ENCODE assay signal across 10 cellular contexts in the genomic region with DNA sequence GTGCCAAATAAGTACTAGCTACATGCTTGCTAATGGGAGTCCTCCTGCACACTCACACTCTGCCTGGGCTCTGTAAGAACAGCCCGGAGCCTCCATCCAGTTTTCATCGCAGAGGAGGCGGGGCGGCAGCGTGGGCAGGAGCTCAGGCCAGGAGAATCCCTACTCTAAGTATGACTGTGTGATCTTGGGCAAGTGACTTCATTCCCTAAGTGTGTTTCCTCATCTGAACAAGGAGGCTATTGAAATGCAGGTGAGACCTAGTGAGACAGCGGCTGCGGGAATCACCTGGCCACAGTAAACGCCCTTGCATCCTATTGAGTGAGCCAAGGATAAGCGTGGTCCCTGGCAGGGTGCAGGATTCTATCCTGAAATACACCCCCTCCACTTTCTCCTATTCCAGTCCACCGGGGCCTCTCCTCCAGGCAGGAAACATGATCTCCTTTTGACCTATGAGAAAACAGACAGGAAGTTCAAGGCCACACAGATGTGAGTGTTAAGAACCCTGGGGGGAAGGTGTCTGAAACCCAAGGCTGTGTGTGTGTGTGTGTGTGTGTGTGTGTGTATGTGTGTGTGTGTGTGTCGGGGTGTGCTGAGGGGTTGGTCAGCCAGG. TPM values are rescaled to one million over a fixed set of nuclear protein-coding genes. Genes with fewer than 3 reads are reported as not detected.
DNase-seq lines count a peak whose midpoint lies in the region; ATAC-seq, FAIRE-seq and TF ChIP-seq lines count a peak whose summit lies in the region.
"Had no signal": no experiment of that assay in that cellular context is flagged by ENCODE, and none has a peak within 500 bp of the region (broad histone marks: within the 10 kb centered on the region; RNA-seq: fewer than 3 reads in every experiment).

No MANE protein-coding gene starts in this region.

- no peaks in the 10 kb centered on the region for H3K36me3 ChIP-seq in RWPE2 (ENCODE audit: low read depth)
- H3K36me3 ChIP-seq: heart left ventricle had no signal

- peaks cover 48% of the 10 kb centered on the region for H3K4me1 Mint-ChIP-seq in HFFc6 (ENCODE audit: low read depth)

- no peak overlapping the region for H3K27ac ChIP-seq in A549
- H3K27ac ChIP-seq in RWPE2 (ENCODE audit: poor library complexity, severe bottlenecking): peak overlapping the region; percentile 55
- H3K27ac ChIP-seq: heart left ventricle had no signal

- POLR2A ChIA-PET in A549 (lab: Yijun Ruan, JAX): interaction anchor here (0.6 to 1.0 kb wide), 3 partner anchors 40 to 160 kb away, joined by 3 read pairs; a partner anchor contains a TSS

- H3K4me3 ChIP-seq in A549: no peak overlapping the region
- H3K4me3 ChIP-seq in RWPE2 (ENCODE audit: severe bottlenecking): no peak overlapping the region
- H3K4me3 ChIP-seq in fibroblast of villous mesenchyme (ENCODE audit: low read depth, low read length): no peak overlapping the region
- H3K4me3 ChIP-seq: heart left ventricle had no signal

- H3K4me1 ChIP-seq in A549 (peaks cover 10% of the 10 kb centered on the region), RWPE2 (ENCODE audit: insufficient read depth, poor library complexity, severe bottlenecking) (peaks cover 13% of the 10 kb centered on the region)

- no peak for TF ChIP-seq CTCF in A549 (IDR thresholded peaks at IDR 0.05)
- TF ChIP-seq CTCF in RWPE2 (IDR thresholded peaks at IDR 0.05; ENCODE audit: poor library complexity, severe bottlenecking): no peak
- no peak for TF ChIP-seq CTCF in fibroblast of villous mesenchyme (IDR thresholded peaks at IDR 0.05; ENCODE audit: insufficient read depth, low read depth, low read length)
- TF ChIP-seq CTCF in HFFc6 (IDR thresholded peaks at IDR 0.05): no peak

- H3K9me3 Mint-ChIP-seq in HFFc6: no peaks in the 10 kb centered on the region

- TF ChIP-seq EP300 in A549 (IDR thresholded peaks at IDR 0.05): no peak

- H3K27ac Mint-ChIP-seq in HFFc6: no peak overlapping the region

- no peak for TF ChIP-seq POLR2A in A549 (IDR thresholded peaks at IDR 0.05; ENCODE audit: low read length)
- TF ChIP-seq POLR2A in GM12891 (IDR thresholded peaks at IDR 0.05; ENCODE audit: low read depth, low read length): no peak

- ATAC-seq in A549: peak; percentile 17 to 58; a peak in 3 of 6 replicates
- ATAC-seq in RWPE2 (ENCODE audit: low read depth): peak; percentile 95
- no peak for ATAC-seq in HG03378 (IDR thresholded peaks at IDR 0.05; ENCODE audit: unreplicated experiment)
- ATAC-seq: heart left ventricle had no signal

- H3K9me3 ChIP-seq in A549 (no peaks in the 10 kb centered on the region), RWPE2 (ENCODE audit: severe bottlenecking) (no peaks in the 10 kb centered on the region)
- H3K9me3 ChIP-seq: heart left ventricle had no signal

- intact Hi-C loops in cardiac septum (cut with DNase I): no loop called here

- DNase-seq in A549 (ENCODE audit: low read depth in 1 of 2, low spot score in 1 of 2) (peak in 1 of 2 experiments; percentile 49), GM12891 (ENCODE audit: insufficient read length, low spot score) (no peak), RWPE2 (ENCODE audit: low spot score) (peak; percentile 81), fibroblast of villous mesenchyme (ENCODE audit: low read depth) (peak; percentile 48), HFFc6 (no peak), cardiac septum (ENCODE audit: low spot score) (no peak), medulla oblongata (ENCODE audit: extremely low spot score) (no peak)
- DNase-seq: heart left ventricle, retina had no signal

- no peak overlapping the region for H3K4me3 Mint-ChIP-seq in HFFc6

- peaks cover 4% of the 10 kb centered on the region for H3K27me3 Mint-ChIP-seq in HFFc6 (ENCODE audit: insufficient read depth)

- CTCF ChIA-PET in A549 (lab: Yijun Ruan, JAX): interaction anchor here (0.7 to 2.3 kb wide), 6 partner anchors 9 to 357 kb away, joined by 3 to 6 read pairs (median 3); no protein-coding TSS in a partner anchor

- no peak overlapping the region for H3K4me2 ChIP-seq in A549

- FAIRE-seq in A549 (lab: Jason Lieb, UNC) (no peak), GM12891 (lab: Jason Lieb, UNC) (peak; percentile 95)

- WGBS in A549 (ENCODE audit: missing lambda C conversion rate): 68% methylated on average over 11 of the region's 11 CpGs

- H3K36me3 Mint-ChIP-seq in HFFc6 (ENCODE audit: low read depth): no peaks in the 10 kb centered on the region

- no peaks in the 10 kb centered on the region for H3K27me3 ChIP-seq in RWPE2 (ENCODE audit: insufficient read depth, poor library complexity, severe bottlenecking)
- H3K27me3 ChIP-seq: heart left ventricle had no signal

- no peak for TF ChIP-seq RAD21 in A549 (conservative IDR thresholded peaks at IDR 0.05 in 1 of 2, IDR thresholded peaks at IDR 0.05 in 1 of 2)

TF ChIP-seq in A549, 52 proteins besides CTCF, POLR2A, EP300 and RAD21:
- no peak for TF ChIP-seq FOXS1 (CRISPR knock-in tag; IDR thresholded peaks at IDR 0.05)
- TF ChIP-seq, protein P1, sequence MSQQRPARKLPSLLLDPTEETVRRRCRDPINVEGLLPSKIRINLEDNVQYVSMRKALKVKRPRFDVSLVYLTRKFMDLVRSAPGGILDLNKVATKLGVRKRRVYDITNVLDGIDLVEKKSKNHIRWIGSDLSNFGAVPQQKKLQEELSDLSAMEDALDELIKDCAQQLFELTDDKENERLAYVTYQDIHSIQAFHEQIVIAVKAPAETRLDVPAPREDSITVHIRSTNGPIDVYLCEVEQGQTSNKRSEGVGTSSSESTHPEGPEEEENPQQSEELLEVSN (IDR thresholded peaks at IDR 0.05; ENCODE audit: borderline replicate concordance, low read depth): no peak
- TF ChIP-seq NFE2L2 (conservative IDR thresholded peaks at IDR 0.05; ENCODE audit: low read length): no peak
- TF ChIP-seq TP53 (CRISPR knock-in tag; IDR thresholded peaks at IDR 0.05): no peak
- no peak for TF ChIP-seq ZSCAN20 (CRISPR knock-in tag; IDR thresholded peaks at IDR 0.05)
- no peak for TF ChIP-seq RCOR1 (IDR thresholded peaks at IDR 0.05; ENCODE audit: low read depth, low read length)
- no peak for TF ChIP-seq PHF8 (IDR thresholded peaks at IDR 0.05; ENCODE audit: borderline replicate concordance, low read depth)
- TF ChIP-seq, protein P2, sequence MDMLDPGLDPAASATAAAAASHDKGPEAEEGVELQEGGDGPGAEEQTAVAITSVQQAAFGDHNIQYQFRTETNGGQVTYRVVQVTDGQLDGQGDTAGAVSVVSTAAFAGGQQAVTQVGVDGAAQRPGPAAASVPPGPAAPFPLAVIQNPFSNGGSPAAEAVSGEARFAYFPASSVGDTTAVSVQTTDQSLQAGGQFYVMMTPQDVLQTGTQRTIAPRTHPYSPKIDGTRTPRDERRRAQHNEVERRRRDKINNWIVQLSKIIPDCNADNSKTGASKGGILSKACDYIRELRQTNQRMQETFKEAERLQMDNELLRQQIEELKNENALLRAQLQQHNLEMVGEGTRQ (IDR thresholded peaks at IDR 0.05): no peak
- no peak for TF ChIP-seq CHD4 (IDR thresholded peaks at IDR 0.05; ENCODE audit: borderline replicate concordance)

TF ChIP-seq in GM12891, 5 proteins besides CTCF, POLR2A, EP300 and RAD21:
- TF ChIP-seq SPI1 (IDR thresholded peaks at IDR 0.05; ENCODE audit: low read depth, low read length) (0 out of 2 replicates have a peak, but pooled peaks have one; percentile 4), TAF1 (IDR thresholded peaks at IDR 0.05; ENCODE audit: low read depth, low read length) (no peak)
TF ChIP-seq in GM12891: peak in this region for 1.

RNA-seq across cellular contexts. Expression of a gene that starts 5.2 kb away (rescaled TPM):
- polyA plus RNA-seq in A549 (2011; rRNA removed) (3.5 and 7.1 TPM in 2 replicates), A549 (2017; fragmentation: RNase III; extraction: RNeasy Plus Mini Kit Qiagen cat#74134 plus additional on column Dnase treatment) (18.9 to 23.8 TPM (median 23.3 TPM) in 3 replicates)
- polyA plus RNA-seq in A549 (2012; cell fraction: cytosol; rRNA removed): 7.1 and 11.2 TPM in 2 replicates
- 27.6 and 28.1 TPM in 2 replicates for polyA plus RNA-seq in A549 (2012; cell fraction: nucleus; rRNA removed)
- 5.7 and 9.7 TPM in 2 replicates for polyA minus RNA-seq in A549 (2011; rRNA and poly(A)+ RNA removed)
- 7.1 TPM for polyA plus RNA-seq in GM12891 (2012; ENCODE audit: low read depth, missing spikeins)
- total RNA-seq in fibroblast of villous mesenchyme (16.0 and 24.2 TPM in 2 replicates), cardiac septum (28.8 TPM)
- total RNA-seq in HFFc6 (2021; fragmentation: NEBNext Ultra II Directional; extraction: Animal tissue kit (Norgen Biotek cat#: 25700)): 10 to 100 TPM; 26.9 to 29.3 (median 29.0) TPM

Comparison
In these comparisons a context has a peak if more than half of its experiments do, and no peak if none do; other contexts are left out.
1. DNase-seq: peak in RWPE2 (single experiment) and fibroblast of villous mesenchyme (single experiment); none in GM12891 (single experiment), HFFc6 (single experiment), cardiac septum (single experiment) and medulla oblongata (single experiment).